Comparison of ENCODE assay signal across 8 cellular contexts in genomic region chr1:108691886-108692723, GRCh38. TPM values are rescaled to one million over a fixed set of nuclear protein-coding genes. Genes with fewer than 3 reads are reported as not detected.
DNase-seq lines count a peak whose midpoint lies in the region; ATAC-seq and TF ChIP-seq lines count a peak whose summit lies in the region.

Gene PRPF38B (plus strand): TSS chr1:108692310. CDS start chr1:108692592, 282 bp downstream.

- no peaks in the 10 kb centered on the region; the same call in 1 of the 2 replicates for H3K27me3 Mint-ChIP-seq in H9 (ENCODE audit: low read depth)

- peak within 1 kb of the TSS; percentile 96 for H3K18ac ChIP-seq in H9 (ENCODE audit: insufficient read length, low read depth, low read length)

- H2BK15ac ChIP-seq in H9 (ENCODE audit: low read depth, low read length) = no peak within 1 kb of the TSS

- H3K36me3 ChIP-seq in ES-I3 (ENCODE audit: insufficient read depth, low read length) = peaks cover 15% of the 10 kb centered on the region
- H3K36me3 ChIP-seq in MG63 = peaks cover 49% of the 10 kb centered on the region
- H3K36me3 ChIP-seq in neuron (ENCODE audit: insufficient read depth, low read length) = peaks cover 20% of the 10 kb centered on the region
- peaks cover 7 to 16% (median 12%) of the 10 kb centered on the region in 5 donors for H3K36me3 ChIP-seq in subcutaneous abdominal adipose tissue (ENCODE audit: control insufficient read depth in 5 of 5, insufficient read depth in 5 of 5, low read length in 5 of 5)

- WGBS in H9 (ENCODE audit: extremely low coverage, insufficient read length, low lambda C conversion rate) = no CpG with 5 or more reads among the region's 60 CpGs

- peaks cover 2% of the 10 kb centered on the region for H4K20me1 ChIP-seq in H9 (ENCODE audit: control insufficient read depth, insufficient read depth, insufficient read length)

- H3K79me2 ChIP-seq in H9 (ENCODE audit: insufficient read depth, low read length) = peaks cover 21% of the 10 kb centered on the region; the same call in 1 of the 2 replicates

- H3K4me1 ChIP-seq in ES-I3 (ENCODE audit: insufficient read depth, low read length) = no peaks in the 10 kb centered on the region; the same call in 1 of the 2 replicates
- no peaks in the 10 kb centered on the region for H3K4me1 ChIP-seq in H9 (ENCODE audit: insufficient read depth, low read length)
- peaks cover 12% of the 10 kb centered on the region for H3K4me1 ChIP-seq in foreskin keratinocyte
- peaks cover 24% of the 10 kb centered on the region for H3K4me1 ChIP-seq in neuron (ENCODE audit: insufficient read depth, low read length)
- peaks cover 2 to 41% (median 39%) of the 10 kb centered on the region in 5 donors for H3K4me1 ChIP-seq in subcutaneous abdominal adipose tissue (ENCODE audit: control insufficient read depth in 5 of 5, insufficient read depth in 5 of 5, low read length in 5 of 5)

- H3K4ac ChIP-seq in H9 (ENCODE audit: low read depth, low read length) = peak within 1 kb of the TSS; percentile 65; the same call in 1 of the 2 replicates

- H3K4me3 ChIP-seq in MG63 (peak within 1 kb of the TSS; percentile 84), neuron (ENCODE audit: low read length) (peak within 1 kb of the TSS; percentile 67), subcutaneous abdominal adipose tissue (ENCODE audit: low read depth in 1 of 5, low read length in 5 of 5) (peak within 1 kb of the TSS; percentile 86 to 99 (median 98))

- peak within 1 kb of the TSS; percentile 99 to 100 for H3K4me3 Mint-ChIP-seq in H9

- H3K9me3 ChIP-seq in ES-I3 (ENCODE audit: control insufficient read depth, insufficient read depth, low read length) (no peaks in the 10 kb centered on the region), H9 (ENCODE audit: control insufficient read depth, low read depth, low read length) (no peaks in the 10 kb centered on the region), MG63 (no peaks in the 10 kb centered on the region; the same call in 1 of the 2 replicates), neuron (ENCODE audit: low read length) (no peaks in the 10 kb centered on the region), subcutaneous abdominal adipose tissue (ENCODE audit: control insufficient read depth in 5 of 5, low read length in 5 of 5) (no peaks in the 10 kb centered on the region)

- H3K9ac ChIP-seq in ES-I3 (ENCODE audit: low read depth, low read length) (peak within 1 kb of the TSS; percentile 99), H9 (ENCODE audit: extremely low read depth, insufficient read length, low read length) (peak within 1 kb of the TSS; percentile 99), subcutaneous abdominal adipose tissue (ENCODE audit: low read length in 5 of 5) (peak within 1 kb of the TSS; percentile 89 to 98 (median 96))

- no peak within 1 kb of the TSS for H2BK20ac ChIP-seq in H9 (ENCODE audit: low read depth, low read length, poor library complexity, severe bottlenecking)

- peaks cover 18% of the 10 kb centered on the region for H3K23me2 ChIP-seq in H9 (ENCODE audit: insufficient read length, low read depth, low read length, poor library complexity, severe bottlenecking)

- H2AK5ac ChIP-seq in H9 (ENCODE audit: insufficient read length, low read length) = no peak within 1 kb of the TSS

- peak within 1 kb of the TSS; percentile 85 for H2BK120ac ChIP-seq in H9 (ENCODE audit: low read depth, low read length, poor library complexity, severe bottlenecking)

- peak within 1 kb of the TSS; percentile 80 for H4K91ac ChIP-seq in H9 (ENCODE audit: insufficient read length, low read depth, low read length)

- peak within 1 kb of the TSS; percentile 92 for H3K14ac ChIP-seq in H9 (ENCODE audit: insufficient read depth, low read length)

- no peak within 1 kb of the TSS for H2BK12ac ChIP-seq in H9 (ENCODE audit: insufficient read length, low read depth, low read length)

- peaks cover 21 to 36% (median 24%) of the 10 kb centered on the region in 3 experiments; a peak in 6 of 7 replicates for H3K36me3 Mint-ChIP-seq in H9 (ENCODE audit: insufficient read depth in 1 of 3, low read depth in 3 of 3)

- peak within 1 kb of the TSS; percentile 99 to 100 (median 100) for H3K27ac Mint-ChIP-seq in H9

- peak within 1 kb of the TSS; percentile 51 for H4K8ac ChIP-seq in H9 (replicated peaks; ENCODE audit: insufficient read length, low read depth, low read length)

- peak within 1 kb of the TSS; percentile 56 for H2BK5ac ChIP-seq in H9 (ENCODE audit: insufficient read length, low read length)

- DNase-seq in H9 (peak; percentile 94), MG63 (peak; percentile 99), SIG-M5 treated with dmso at 0.1 percent for 504 hours (lab: John Stamatoyannopoulos, UW; ENCODE audit: unreplicated experiment) (peak; percentile 89), foreskin keratinocyte (peak; percentile 75 to 85)
- DNase-seq in activated gamma-delta T cell treated with anti-CD3 and anti-CD28 coated beads, Interleukin-2, amount 50 U/mL, for 16 hours (ENCODE audit: low read depth) = peak; percentile 91

- H3T11ph ChIP-seq in H9 (ENCODE audit: low read length) = no peak within 1 kb of the TSS

- no peaks in the 10 kb centered on the region for H3K9me3 Mint-ChIP-seq in H9

- peak; percentile 95 for ATAC-seq in foreskin keratinocyte

- no peak for TF ChIP-seq CTCF in H9 (conservative IDR thresholded peaks at IDR 0.05)
- TF ChIP-seq CTCF in foreskin keratinocyte (conservative IDR thresholded peaks at IDR 0.05) = no peak

- no peak within 1 kb of the TSS for H2AFZ ChIP-seq in H9 (ENCODE audit: low read length)
- peak within 1 kb of the TSS; percentile 77 for H2AFZ ChIP-seq in neuron (ENCODE audit: low read depth, low read length)

- H3K4me1 Mint-ChIP-seq in H9 = peaks cover 19 to 23% of the 10 kb centered on the region in 2 experiments

- peak within 1 kb of the TSS; percentile 91 for H3K56ac ChIP-seq in H9 (ENCODE audit: insufficient read length, low read depth, low read length)

- H3K23ac ChIP-seq in H9 (ENCODE audit: insufficient read length, low read depth, low read length) = no peak within 1 kb of the TSS

- H3K27me3 ChIP-seq in H9 (ENCODE audit: insufficient read depth, low read length) = no peaks in the 10 kb centered on the region
- H3K27me3 ChIP-seq in MG63 = no peaks in the 10 kb centered on the region
- no peaks in the 10 kb centered on the region for H3K27me3 ChIP-seq in foreskin keratinocyte
- H3K27me3 ChIP-seq in neuron (ENCODE audit: insufficient read depth, low read length) = no peaks in the 10 kb centered on the region
- no peaks in the 10 kb centered on the region for H3K27me3 ChIP-seq in subcutaneous abdominal adipose tissue (ENCODE audit: control insufficient read depth in 5 of 5, insufficient read depth in 4 of 5, low read length in 5 of 5)

- H3K27ac ChIP-seq in H9 (ENCODE audit: insufficient read length, low read depth, low read length) (peak within 1 kb of the TSS; percentile 37), foreskin keratinocyte (peak within 1 kb of the TSS; percentile 82), subcutaneous abdominal adipose tissue (ENCODE audit: low read depth, low read length) (peak within 1 kb of the TSS; percentile 97)

- peaks cover 3% of the 10 kb centered on the region for H3K79me1 ChIP-seq in H9 (ENCODE audit: insufficient read depth, low read depth, low read length, poor library complexity, severe bottlenecking)

- H4K5ac ChIP-seq in H9 (ENCODE audit: insufficient read length, low read depth, low read length) = peak within 1 kb of the TSS; percentile 2

- H3K4me2 ChIP-seq in H9 (ENCODE audit: insufficient read depth, insufficient read length, low read length) = peak within 1 kb of the TSS; percentile 98

RNA-seq across cellular contexts. Expression of gene PRPF38B, which starts in this region (rescaled TPM):
- total RNA-seq in H9 (2021) = 60.0 and 60.1 TPM in 2 replicates
- total RNA-seq in MG63 (2014; rRNA removed; shearing (Covaris generic); ENCODE audit: low replicate concordance) = 20.9 and 31.5 TPM in 2 replicates
- 27.0 and 33.4 TPM in 2 replicates for total RNA-seq in foreskin keratinocyte
- 12.3 and 18.4 TPM in 2 replicates for polyA plus RNA-seq in foreskin keratinocyte

Comparison
In these comparisons a context has a peak if more than half of its experiments do, and no peak if none do; other contexts are left out.
1. Peak in every context shown above with its lines: DNase-seq, ATAC-seq, H3K4me3 ChIP-seq and H3K27ac ChIP-seq.
2. H3K27ac ChIP-seq: peak in every context shown above with its lines; median percentile 97 in subcutaneous abdominal adipose tissue; 82 in foreskin keratinocyte; 37 in H9.